ENCODE assay signal across 7 cellular contexts in the genomic region with DNA sequence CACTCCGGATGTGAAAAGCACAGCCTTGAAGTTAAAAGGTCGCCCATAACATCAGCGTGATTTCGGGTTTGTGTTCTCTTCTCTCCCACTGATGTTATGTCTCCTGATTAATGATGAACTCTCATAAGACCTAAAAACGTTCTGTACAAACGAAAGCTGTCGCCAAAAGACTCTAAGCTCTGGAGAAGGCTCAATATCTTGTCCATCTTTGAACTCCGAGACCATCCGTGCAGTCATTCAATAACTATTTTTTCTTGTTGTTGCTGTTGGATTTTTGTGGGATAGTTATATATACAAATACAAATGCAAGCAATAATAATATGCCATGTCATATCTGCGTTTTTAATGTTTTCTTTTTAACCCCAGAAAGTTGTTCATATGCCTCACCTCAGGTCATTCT.
DNase-seq lines count a peak whose midpoint lies in the region; ATAC-seq and TF ChIP-seq lines count a peak whose summit lies in the region.

No MANE protein-coding gene starts in this region.

- H3K27me3 ChIP-seq in HUES64 (ENCODE audit: insufficient read depth, low read length): peaks cover 14% of the 10 kb centered on the region

- no peak overlapping the region for H3K9ac ChIP-seq in HUES64 (ENCODE audit: low read depth, low read length)

- H3K36me3 Mint-ChIP-seq in memory B cell: no peaks in the 10 kb centered on the region

- no peak overlapping the region for H3K4me3 Mint-ChIP-seq in memory B cell

- peaks cover 17% of the 10 kb centered on the region for H3K4me1 ChIP-seq in HUES64 (ENCODE audit: insufficient read depth, low read length)

- ATAC-seq in memory B cell (ENCODE audit: low read depth): no peak
- no peak for ATAC-seq in activated CD4-positive, CD25-positive, alpha-beta regulatory T cell treated with anti-CD3 and anti-CD28 coated beads, Interleukin-2, amount 50 U/mL, for 24 hours

- 63% methylated on average over 9 of the region's 10 CpGs for WGBS in HUES64

- no peak for TF ChIP-seq CTCF in coronary artery (IDR thresholded peaks at IDR 0.05)

- no peak for DNase-seq in coronary artery (ENCODE audit: low spot score)
- DNase-seq in memory B cell (ENCODE audit: low spot score in 2 of 2): no peak
- peak; percentile 71 for DNase-seq in superior temporal gyrus (ENCODE audit: extremely low spot score)
- no peak for DNase-seq in activated CD8-positive, alpha-beta memory T cell treated with anti-CD3 and anti-CD28 coated beads, Interleukin-2, amount 50 U/mL, for 48 hours
- no peak for DNase-seq in dermis blood vessel endothelial cell

- H3K4me3 ChIP-seq in HUES64 (ENCODE audit: low read length): peak overlapping the region; percentile 32
- H3K4me3 ChIP-seq in coronary artery: peak overlapping the region; percentile 51

- H3K27ac Mint-ChIP-seq in memory B cell: peak overlapping the region; percentile 81

- no peaks in the 10 kb centered on the region for H3K9me3 Mint-ChIP-seq in memory B cell

- no peaks in the 10 kb centered on the region for H3K9me3 ChIP-seq in HUES64 (ENCODE audit: insufficient read depth, low read depth, low read length)

- peaks cover 18% of the 10 kb centered on the region for H3K4me1 Mint-ChIP-seq in memory B cell

- H3K36me3 ChIP-seq in HUES64 (ENCODE audit: insufficient read depth, low read length): no peaks in the 10 kb centered on the region

- peak overlapping the region; percentile 74; the same call in 1 of the 2 replicates for H3K27ac ChIP-seq in HUES64 (ENCODE audit: low read depth, low read length)
- H3K27ac ChIP-seq in coronary artery: peak overlapping the region in 1 of 2 donors; percentile 61

- H3K27me3 Mint-ChIP-seq in memory B cell: no peaks in the 10 kb centered on the region
